Comparison of ENCODE assay signal across 1 cellular context in the genomic region with DNA sequence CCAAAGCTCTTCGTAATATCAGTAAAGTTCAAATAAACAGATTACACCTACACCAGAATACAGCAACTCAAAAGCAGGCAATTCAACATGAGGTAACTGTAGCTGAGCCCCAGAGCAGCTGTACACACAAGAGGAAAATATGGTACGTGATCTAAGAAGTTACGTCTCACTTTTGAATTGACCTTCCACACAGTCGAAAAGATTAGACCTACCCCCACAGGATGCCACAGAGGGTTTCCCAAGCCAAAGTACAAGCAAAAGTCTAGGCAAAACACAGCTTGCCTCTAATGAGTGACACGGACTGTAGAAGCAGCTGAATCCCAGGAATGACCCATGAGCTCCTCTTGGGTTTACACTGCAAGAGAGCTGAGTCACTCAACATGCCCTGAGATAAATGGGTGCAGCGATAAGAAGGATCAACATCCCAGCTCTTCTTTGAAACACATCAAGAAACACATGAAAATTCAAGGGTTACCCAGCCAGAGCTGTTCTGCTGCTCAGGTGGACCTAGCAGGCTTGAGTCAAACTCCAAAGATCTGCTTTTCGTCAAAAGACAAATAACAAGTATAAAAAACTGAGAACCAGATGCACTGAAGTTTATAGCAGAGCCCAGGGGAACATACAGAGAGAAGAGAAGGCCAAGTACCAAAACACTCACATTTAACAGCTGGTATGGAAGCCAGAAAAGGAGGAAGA.
TF ChIP-seq lines count a peak whose summit lies in the region.

No MANE protein-coding gene starts in this region.

TF ChIP-seq in HepG2, 621 proteins besides CTCF, POLR2A, EP300 and RAD21 (continued from another document and continues in another):
- TF ChIP-seq ZBTB7A (CRISPR knock-in tag; IDR thresholded peaks at IDR 0.05) (no peak), SP5 (CRISPR knock-in tag; IDR thresholded peaks at IDR 0.05; ENCODE audit: borderline replicate concordance, low read depth) (peak; percentile 57; the same call in 1 of the 2 replicates), ONECUT2 (CRISPR knock-in tag; IDR thresholded peaks at IDR 0.05) (no peak), ZNF24 (IDR thresholded peaks at IDR 0.05) (no peak), PTBP1 (IDR thresholded peaks at IDR 0.05; ENCODE audit: low read depth, low read length, poor library complexity, severe bottlenecking) (no peak), ZNF83 (CRISPR knock-in tag; IDR thresholded peaks at IDR 0.05; ENCODE audit: borderline replicate concordance) (no peak), ZNF460 (CRISPR knock-in tag; IDR thresholded peaks at IDR 0.05; ENCODE audit: borderline replicate concordance) (no peak), BRD4 (CRISPR knock-in tag; IDR thresholded peaks at IDR 0.05) (no peak), ZNF644 (CRISPR knock-in tag; IDR thresholded peaks at IDR 0.05; ENCODE audit: low read depth) (peak; percentile 87), ZNF562 (CRISPR knock-in tag; IDR thresholded peaks at IDR 0.05; ENCODE audit: borderline replicate concordance) (no peak), ZNF543 (CRISPR knock-in tag; IDR thresholded peaks at IDR 0.05) (no peak), ZNF780A (CRISPR knock-in tag; IDR thresholded peaks at IDR 0.05) (no peak), MAZ (IDR thresholded peaks at IDR 0.05; ENCODE audit: borderline replicate concordance, low read depth, low read length) (no peak), MAZ (CRISPR knock-in tag; IDR thresholded peaks at IDR 0.05; ENCODE audit: low read depth) (no peak), ATRX (CRISPR knock-in tag; IDR thresholded peaks at IDR 0.05; ENCODE audit: borderline replicate concordance) (no peak), HOXA7 (CRISPR knock-in tag; IDR thresholded peaks at IDR 0.05) (no peak), HMG20A (CRISPR knock-in tag; IDR thresholded peaks at IDR 0.05; ENCODE audit: borderline replicate concordance) (peak; percentile 73; the same call in 1 of the 2 replicates), RFXANK (CRISPR knock-in tag; IDR thresholded peaks at IDR 0.05) (0 out of 2 replicates have a peak, but pooled peaks have one; percentile 8), CBFB (CRISPR knock-in tag; IDR thresholded peaks at IDR 0.05) (0 out of 2 replicates have a peak, but pooled peaks have one; percentile 13), ZNF256 (CRISPR knock-in tag; conservative IDR thresholded peaks at IDR 0.05) (no peak), FOXC1 (CRISPR knock-in tag; IDR thresholded peaks at IDR 0.05; ENCODE audit: borderline replicate concordance) (no peak), SKI (IDR thresholded peaks at IDR 0.05; ENCODE audit: partially characterized antibody) (no peak), NONO (IDR thresholded peaks at IDR 0.05) (no peak), NONO (CRISPR knock-in tag; conservative IDR thresholded peaks at IDR 0.05) (peak; percentile 74), MED13 (CRISPR knock-in tag; IDR thresholded peaks at IDR 0.05) (0 out of 2 replicates have a peak, but pooled peaks have one; percentile 24), FIP1L1 (IDR thresholded peaks at IDR 0.05; ENCODE audit: borderline replicate concordance, insufficient read depth, low read depth, low read length) (no peak), ZNF354B (CRISPR knock-in tag; IDR thresholded peaks at IDR 0.05) (no peak), RELA (CRISPR knock-in tag; IDR thresholded peaks at IDR 0.05) (no peak), MIXL1 (CRISPR knock-in tag; IDR thresholded peaks at IDR 0.05) (peak; percentile 79), MAFG (CRISPR knock-in tag; IDR thresholded peaks at IDR 0.05) (no peak), ZNF747 (CRISPR knock-in tag; IDR thresholded peaks at IDR 0.05; ENCODE audit: borderline replicate concordance) (peak; percentile 45; the same call in 1 of the 2 replicates)
- TF ChIP-seq, protein P1, sequence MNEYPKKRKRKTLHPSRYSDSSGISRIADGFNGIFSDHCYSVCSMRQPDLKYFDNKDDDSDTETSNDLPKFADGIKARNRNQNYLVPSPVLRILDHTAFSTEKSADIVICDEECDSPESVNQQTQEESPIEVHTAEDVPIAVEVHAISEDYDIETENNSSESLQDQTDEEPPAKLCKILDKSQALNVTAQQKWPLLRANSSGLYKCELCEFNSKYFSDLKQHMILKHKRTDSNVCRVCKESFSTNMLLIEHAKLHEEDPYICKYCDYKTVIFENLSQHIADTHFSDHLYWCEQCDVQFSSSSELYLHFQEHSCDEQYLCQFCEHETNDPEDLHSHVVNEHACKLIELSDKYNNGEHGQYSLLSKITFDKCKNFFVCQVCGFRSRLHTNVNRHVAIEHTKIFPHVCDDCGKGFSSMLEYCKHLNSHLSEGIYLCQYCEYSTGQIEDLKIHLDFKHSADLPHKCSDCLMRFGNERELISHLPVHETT (CRISPR knock-in tag; conservative IDR thresholded peaks at IDR 0.05) = no peak
- TF ChIP-seq, protein P2, sequence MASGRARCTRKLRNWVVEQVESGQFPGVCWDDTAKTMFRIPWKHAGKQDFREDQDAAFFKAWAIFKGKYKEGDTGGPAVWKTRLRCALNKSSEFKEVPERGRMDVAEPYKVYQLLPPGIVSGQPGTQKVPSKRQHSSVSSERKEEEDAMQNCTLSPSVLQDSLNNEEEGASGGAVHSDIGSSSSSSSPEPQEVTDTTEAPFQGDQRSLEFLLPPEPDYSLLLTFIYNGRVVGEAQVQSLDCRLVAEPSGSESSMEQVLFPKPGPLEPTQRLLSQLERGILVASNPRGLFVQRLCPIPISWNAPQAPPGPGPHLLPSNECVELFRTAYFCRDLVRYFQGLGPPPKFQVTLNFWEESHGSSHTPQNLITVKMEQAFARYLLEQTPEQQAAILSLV (CRISPR knock-in tag; IDR thresholded peaks at IDR 0.05; ENCODE audit: borderline replicate concordance) = no peak
- TF ChIP-seq, protein P3, sequence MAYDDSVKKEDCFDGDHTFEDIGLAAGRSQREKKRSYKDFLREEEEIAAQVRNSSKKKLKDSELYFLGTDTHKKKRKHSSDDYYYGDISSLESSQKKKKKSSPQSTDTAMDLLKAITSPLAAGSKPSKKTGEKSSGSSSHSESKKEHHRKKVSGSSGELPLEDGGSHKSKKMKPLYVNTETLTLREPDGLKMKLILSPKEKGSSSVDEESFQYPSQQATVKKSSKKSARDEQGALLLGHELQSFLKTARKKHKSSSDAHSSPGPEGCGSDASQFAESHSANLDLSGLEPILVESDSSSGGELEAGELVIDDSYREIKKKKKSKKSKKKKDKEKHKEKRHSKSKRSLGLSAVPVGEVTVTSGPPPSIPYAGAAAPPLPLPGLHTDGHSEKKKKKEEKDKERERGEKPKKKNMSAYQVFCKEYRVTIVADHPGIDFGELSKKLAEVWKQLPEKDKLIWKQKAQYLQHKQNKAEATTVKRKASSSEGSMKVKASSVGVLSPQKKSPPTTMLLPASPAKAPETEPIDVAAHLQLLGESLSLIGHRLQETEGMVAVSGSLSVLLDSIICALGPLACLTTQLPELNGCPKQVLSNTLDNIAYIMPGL (CRISPR knock-in tag; IDR thresholded peaks at IDR 0.05; ENCODE audit: borderline replicate concordance in 1 of 2, low read depth in 1 of 2) = 0 out of 4 replicates have a peak, but pooled peaks of 1 of the 2 experiments have one; percentile 45
- TF ChIP-seq, protein P4, sequence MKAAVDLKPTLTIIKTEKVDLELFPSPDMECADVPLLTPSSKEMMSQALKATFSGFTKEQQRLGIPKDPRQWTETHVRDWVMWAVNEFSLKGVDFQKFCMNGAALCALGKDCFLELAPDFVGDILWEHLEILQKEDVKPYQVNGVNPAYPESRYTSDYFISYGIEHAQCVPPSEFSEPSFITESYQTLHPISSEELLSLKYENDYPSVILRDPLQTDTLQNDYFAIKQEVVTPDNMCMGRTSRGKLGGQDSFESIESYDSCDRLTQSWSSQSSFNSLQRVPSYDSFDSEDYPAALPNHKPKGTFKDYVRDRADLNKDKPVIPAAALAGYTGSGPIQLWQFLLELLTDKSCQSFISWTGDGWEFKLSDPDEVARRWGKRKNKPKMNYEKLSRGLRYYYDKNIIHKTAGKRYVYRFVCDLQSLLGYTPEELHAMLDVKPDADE (CRISPR knock-in tag; IDR thresholded peaks at IDR 0.05) = no peak
- TF ChIP-seq, protein P5, sequence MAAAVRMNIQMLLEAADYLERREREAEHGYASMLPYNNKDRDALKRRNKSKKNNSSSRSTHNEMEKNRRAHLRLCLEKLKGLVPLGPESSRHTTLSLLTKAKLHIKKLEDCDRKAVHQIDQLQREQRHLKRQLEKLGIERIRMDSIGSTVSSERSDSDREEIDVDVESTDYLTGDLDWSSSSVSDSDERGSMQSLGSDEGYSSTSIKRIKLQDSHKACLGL (CRISPR knock-in tag; IDR thresholded peaks at IDR 0.05) = no peak
- TF ChIP-seq, protein P6, sequence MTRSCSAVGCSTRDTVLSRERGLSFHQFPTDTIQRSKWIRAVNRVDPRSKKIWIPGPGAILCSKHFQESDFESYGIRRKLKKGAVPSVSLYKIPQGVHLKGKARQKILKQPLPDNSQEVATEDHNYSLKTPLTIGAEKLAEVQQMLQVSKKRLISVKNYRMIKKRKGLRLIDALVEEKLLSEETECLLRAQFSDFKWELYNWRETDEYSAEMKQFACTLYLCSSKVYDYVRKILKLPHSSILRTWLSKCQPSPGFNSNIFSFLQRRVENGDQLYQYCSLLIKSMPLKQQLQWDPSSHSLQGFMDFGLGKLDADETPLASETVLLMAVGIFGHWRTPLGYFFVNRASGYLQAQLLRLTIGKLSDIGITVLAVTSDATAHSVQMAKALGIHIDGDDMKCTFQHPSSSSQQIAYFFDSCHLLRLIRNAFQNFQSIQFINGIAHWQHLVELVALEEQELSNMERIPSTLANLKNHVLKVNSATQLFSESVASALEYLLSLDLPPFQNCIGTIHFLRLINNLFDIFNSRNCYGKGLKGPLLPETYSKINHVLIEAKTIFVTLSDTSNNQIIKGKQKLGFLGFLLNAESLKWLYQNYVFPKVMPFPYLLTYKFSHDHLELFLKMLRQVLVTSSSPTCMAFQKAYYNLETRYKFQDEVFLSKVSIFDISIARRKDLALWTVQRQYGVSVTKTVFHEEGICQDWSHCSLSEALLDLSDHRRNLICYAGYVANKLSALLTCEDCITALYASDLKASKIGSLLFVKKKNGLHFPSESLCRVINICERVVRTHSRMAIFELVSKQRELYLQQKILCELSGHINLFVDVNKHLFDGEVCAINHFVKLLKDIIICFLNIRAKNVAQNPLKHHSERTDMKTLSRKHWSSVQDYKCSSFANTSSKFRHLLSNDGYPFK (CRISPR knock-in tag; IDR thresholded peaks at IDR 0.05; ENCODE audit: borderline replicate concordance) = no peak
- TF ChIP-seq, protein P7, sequence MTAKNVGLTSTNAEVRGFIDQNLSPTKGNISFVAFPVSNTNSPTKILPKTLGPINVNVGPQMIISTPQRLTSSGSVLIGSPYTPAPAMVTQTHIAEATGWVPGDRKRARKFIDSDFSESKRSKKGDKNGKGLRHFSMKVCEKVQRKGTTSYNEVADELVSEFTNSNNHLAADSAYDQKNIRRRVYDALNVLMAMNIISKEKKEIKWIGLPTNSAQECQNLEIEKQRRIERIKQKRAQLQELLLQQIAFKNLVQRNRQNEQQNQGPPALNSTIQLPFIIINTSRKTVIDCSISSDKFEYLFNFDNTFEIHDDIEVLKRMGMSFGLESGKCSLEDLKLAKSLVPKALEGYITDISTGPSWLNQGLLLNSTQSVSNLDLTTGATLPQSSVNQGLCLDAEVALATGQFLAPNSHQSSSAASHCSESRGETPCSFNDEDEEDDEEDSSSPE (CRISPR knock-in tag; IDR thresholded peaks at IDR 0.05) = peak; percentile 17; the same call in 1 of the 2 replicates
- TF ChIP-seq, protein P8, sequence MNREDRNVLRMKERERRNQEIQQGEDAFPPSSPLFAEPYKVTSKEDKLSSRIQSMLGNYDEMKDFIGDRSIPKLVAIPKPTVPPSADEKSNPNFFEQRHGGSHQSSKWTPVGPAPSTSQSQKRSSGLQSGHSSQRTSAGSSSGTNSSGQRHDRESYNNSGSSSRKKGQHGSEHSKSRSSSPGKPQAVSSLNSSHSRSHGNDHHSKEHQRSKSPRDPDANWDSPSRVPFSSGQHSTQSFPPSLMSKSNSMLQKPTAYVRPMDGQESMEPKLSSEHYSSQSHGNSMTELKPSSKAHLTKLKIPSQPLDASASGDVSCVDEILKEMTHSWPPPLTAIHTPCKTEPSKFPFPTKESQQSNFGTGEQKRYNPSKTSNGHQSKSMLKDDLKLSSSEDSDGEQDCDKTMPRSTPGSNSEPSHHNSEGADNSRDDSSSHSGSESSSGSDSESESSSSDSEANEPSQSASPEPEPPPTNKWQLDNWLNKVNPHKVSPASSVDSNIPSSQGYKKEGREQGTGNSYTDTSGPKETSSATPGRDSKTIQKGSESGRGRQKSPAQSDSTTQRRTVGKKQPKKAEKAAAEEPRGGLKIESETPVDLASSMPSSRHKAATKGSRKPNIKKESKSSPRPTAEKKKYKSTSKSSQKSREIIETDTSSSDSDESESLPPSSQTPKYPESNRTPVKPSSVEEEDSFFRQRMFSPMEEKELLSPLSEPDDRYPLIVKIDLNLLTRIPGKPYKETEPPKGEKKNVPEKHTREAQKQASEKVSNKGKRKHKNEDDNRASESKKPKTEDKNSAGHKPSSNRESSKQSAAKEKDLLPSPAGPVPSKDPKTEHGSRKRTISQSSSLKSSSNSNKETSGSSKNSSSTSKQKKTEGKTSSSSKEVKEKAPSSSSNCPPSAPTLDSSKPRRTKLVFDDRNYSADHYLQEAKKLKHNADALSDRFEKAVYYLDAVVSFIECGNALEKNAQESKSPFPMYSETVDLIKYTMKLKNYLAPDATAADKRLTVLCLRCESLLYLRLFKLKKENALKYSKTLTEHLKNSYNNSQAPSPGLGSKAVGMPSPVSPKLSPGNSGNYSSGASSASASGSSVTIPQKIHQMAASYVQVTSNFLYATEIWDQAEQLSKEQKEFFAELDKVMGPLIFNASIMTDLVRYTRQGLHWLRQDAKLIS (CRISPR knock-in tag; IDR thresholded peaks at IDR 0.05) = no peak
- TF ChIP-seq, protein P9, sequence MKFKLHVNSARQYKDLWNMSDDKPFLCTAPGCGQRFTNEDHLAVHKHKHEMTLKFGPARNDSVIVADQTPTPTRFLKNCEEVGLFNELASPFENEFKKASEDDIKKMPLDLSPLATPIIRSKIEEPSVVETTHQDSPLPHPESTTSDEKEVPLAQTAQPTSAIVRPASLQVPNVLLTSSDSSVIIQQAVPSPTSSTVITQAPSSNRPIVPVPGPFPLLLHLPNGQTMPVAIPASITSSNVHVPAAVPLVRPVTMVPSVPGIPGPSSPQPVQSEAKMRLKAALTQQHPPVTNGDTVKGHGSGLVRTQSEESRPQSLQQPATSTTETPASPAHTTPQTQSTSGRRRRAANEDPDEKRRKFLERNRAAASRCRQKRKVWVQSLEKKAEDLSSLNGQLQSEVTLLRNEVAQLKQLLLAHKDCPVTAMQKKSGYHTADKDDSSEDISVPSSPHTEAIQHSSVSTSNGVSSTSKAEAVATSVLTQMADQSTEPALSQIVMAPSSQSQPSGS (CRISPR knock-in tag; IDR thresholded peaks at IDR 0.05) = peak; percentile 69
- TF ChIP-seq, protein P10, sequence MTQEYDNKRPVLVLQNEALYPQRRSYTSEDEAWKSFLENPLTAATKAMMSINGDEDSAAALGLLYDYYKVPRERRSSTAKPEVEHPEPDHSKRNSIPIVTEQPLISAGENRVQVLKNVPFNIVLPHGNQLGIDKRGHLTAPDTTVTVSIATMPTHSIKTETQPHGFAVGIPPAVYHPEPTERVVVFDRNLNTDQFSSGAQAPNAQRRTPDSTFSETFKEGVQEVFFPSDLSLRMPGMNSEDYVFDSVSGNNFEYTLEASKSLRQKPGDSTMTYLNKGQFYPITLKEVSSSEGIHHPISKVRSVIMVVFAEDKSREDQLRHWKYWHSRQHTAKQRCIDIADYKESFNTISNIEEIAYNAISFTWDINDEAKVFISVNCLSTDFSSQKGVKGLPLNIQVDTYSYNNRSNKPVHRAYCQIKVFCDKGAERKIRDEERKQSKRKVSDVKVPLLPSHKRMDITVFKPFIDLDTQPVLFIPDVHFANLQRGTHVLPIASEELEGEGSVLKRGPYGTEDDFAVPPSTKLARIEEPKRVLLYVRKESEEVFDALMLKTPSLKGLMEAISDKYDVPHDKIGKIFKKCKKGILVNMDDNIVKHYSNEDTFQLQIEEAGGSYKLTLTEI (CRISPR knock-in tag; conservative IDR thresholded peaks at IDR 0.05) = no peak
